In the genomic region with DNA sequence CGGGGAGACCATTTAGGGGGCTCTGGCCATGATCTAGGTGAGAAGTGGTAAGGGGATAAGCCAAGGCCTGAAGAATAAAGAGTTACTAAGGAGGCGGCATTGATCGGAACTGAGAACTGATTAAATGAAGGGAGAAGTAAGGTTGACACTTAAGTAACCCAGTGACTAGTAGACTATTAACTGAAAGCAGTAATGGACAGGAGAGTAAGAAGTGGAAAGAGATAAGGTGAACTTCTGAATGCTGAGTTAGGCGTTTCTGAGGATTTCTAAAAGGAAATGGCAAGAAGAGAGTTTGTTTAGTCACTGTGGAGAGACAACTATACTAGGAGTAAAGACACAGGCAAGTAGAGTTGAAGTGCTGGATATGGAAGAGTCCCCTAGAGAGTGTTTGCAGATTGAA, we compare ENCODE assay signal across 12 cellular contexts. TPM values are rescaled to one million over a fixed set of nuclear protein-coding genes. Genes with fewer than 3 reads are reported as not detected.
DNase-seq lines count a peak whose midpoint lies in the region; ATAC-seq and TF ChIP-seq lines count a peak whose summit lies in the region.
"Had no signal": no experiment of that assay in that cellular context is flagged by ENCODE, and none has a peak within 500 bp of the region (broad histone marks: within the 10 kb centered on the region; RNA-seq: fewer than 3 reads in every experiment).

No MANE protein-coding gene starts in this region.

- H3K4me3 ChIP-seq in sigmoid colon = no peak overlapping the region

- no peak for DNase-seq in stimulated activated naive CD8-positive, alpha-beta T cell treated with anti-CD3 and anti-CD28 coated beads, Interleukin-15, Interleukin-2, amounts not matched to agents 100 U/mL and 50 U/mL, for 24 hours
- DNase-seq in activated CD8-positive, alpha-beta T cell treated with anti-CD3 and anti-CD28 coated beads for 36 hours = no peak
- DNase-seq in immature natural killer cell (no peak), sigmoid colon (no peak), SHP77 treated with DMSO at 0.1 percent for 48 hours (lab: John Stamatoyannopoulos, UW) (no peak), DMS79 treated with DMSO at 0.1 percent for 48 hours (lab: John Stamatoyannopoulos, UW) (no peak)
- DNase-seq: dorsolateral prefrontal cortex, head of caudate nucleus, retina, upper lobe of right lung had no signal

- H3K27me3 ChIP-seq in sigmoid colon = no peaks in the 10 kb centered on the region
- H3K27me3 ChIP-seq: dorsolateral prefrontal cortex, upper lobe of right lung had no signal

- no peak for ATAC-seq in stimulated activated naive CD8-positive, alpha-beta T cell treated with anti-CD3 and anti-CD28 coated beads, Interleukin-15, Interleukin-2, amounts not matched to agents 100 U/mL and 50 U/mL, for 24 hours
- ATAC-seq in activated CD8-positive, alpha-beta T cell treated with anti-CD3 and anti-CD28 coated beads for 36 hours = no peak
- no peak for ATAC-seq in GM21619 (IDR thresholded peaks at IDR 0.05; ENCODE audit: unreplicated experiment)
- ATAC-seq: upper lobe of right lung had no signal

- POLR2A ChIA-PET in activated CD8-positive, alpha-beta T cell treated with anti-CD3 and anti-CD28 coated beads for 36 hours (lab: Charles Lee) = interaction anchor here (0.5 to 1.7 kb wide), 7 partner anchors 10 to 43 kb away, joined by 3 to 6 read pairs (median 3); no protein-coding TSS in a partner anchor

- peak overlapping the region; percentile 98 for H3K4me3 Mint-ChIP-seq in stimulated activated naive CD8-positive, alpha-beta T cell treated with anti-CD3 and anti-CD28 coated beads, Interleukin-15, Interleukin-2, amounts not matched to agents 100 ng/mL and 50 ng/mL, for 24 hours
- H3K4me3 Mint-ChIP-seq in activated CD8-positive, alpha-beta T cell treated with anti-CD3 and anti-CD28 coated beads for 36 hours = peak overlapping the region; percentile 86
- H3K4me3 Mint-ChIP-seq in immature natural killer cell = peak overlapping the region; percentile 2 to 31 (median 13)

- WGBS in sigmoid colon, 2 donors = 61 to 66% methylated on average over 4 of the region's 4 CpGs

- H3K9me3 ChIP-seq in sigmoid colon = no peaks in the 10 kb centered on the region
- H3K9me3 ChIP-seq: upper lobe of right lung had no signal

- H3K27me3 Mint-ChIP-seq in stimulated activated naive CD8-positive, alpha-beta T cell treated with anti-CD3 and anti-CD28 coated beads, Interleukin-15, Interleukin-2, amounts not matched to agents 100 ng/mL and 50 ng/mL, for 24 hours = no peaks in the 10 kb centered on the region
- H3K27me3 Mint-ChIP-seq in activated CD8-positive, alpha-beta T cell treated with anti-CD3 and anti-CD28 coated beads for 36 hours = no peaks in the 10 kb centered on the region
- peaks cover 8 to 14% (median 12%) of the 10 kb centered on the region in 3 donors for H3K27me3 Mint-ChIP-seq in immature natural killer cell (ENCODE audit: low read depth in 3 of 3)

- H3K9me3 Mint-ChIP-seq in stimulated activated naive CD8-positive, alpha-beta T cell treated with anti-CD3 and anti-CD28 coated beads, Interleukin-15, Interleukin-2, amounts not matched to agents 100 ng/mL and 50 ng/mL, for 24 hours = no peaks in the 10 kb centered on the region
- no peaks in the 10 kb centered on the region for H3K9me3 Mint-ChIP-seq in activated CD8-positive, alpha-beta T cell treated with anti-CD3 and anti-CD28 coated beads for 36 hours
- no peaks in the 10 kb centered on the region for H3K9me3 Mint-ChIP-seq in immature natural killer cell

- H3K4me1 Mint-ChIP-seq in stimulated activated naive CD8-positive, alpha-beta T cell treated with anti-CD3 and anti-CD28 coated beads, Interleukin-15, Interleukin-2, amounts not matched to agents 100 ng/mL and 50 ng/mL, for 24 hours (ENCODE audit: low read depth) = peaks cover 79% of the 10 kb centered on the region
- peaks cover 72% of the 10 kb centered on the region for H3K4me1 Mint-ChIP-seq in activated CD8-positive, alpha-beta T cell treated with anti-CD3 and anti-CD28 coated beads for 36 hours (ENCODE audit: low read depth)
- peaks cover 61 to 69% of the 10 kb centered on the region in 2 donors for H3K4me1 Mint-ChIP-seq in immature natural killer cell

- peaks cover 8 to 21% (median 10%) of the 10 kb centered on the region in 4 donors for H3K36me3 ChIP-seq in sigmoid colon

- intact Hi-C loops in activated CD8-positive, alpha-beta T cell treated with anti-CD3 and anti-CD28 coated beads for 36 hours (cut with micrococcal nuclease) = no loop called here
- intact Hi-C loops in sigmoid colon (cut with DNase I) = no loop called here

- peak overlapping the region; percentile 96 for H3K27ac Mint-ChIP-seq in stimulated activated naive CD8-positive, alpha-beta T cell treated with anti-CD3 and anti-CD28 coated beads, Interleukin-15, Interleukin-2, amounts not matched to agents 100 ng/mL and 50 ng/mL, for 24 hours
- peak overlapping the region; percentile 57 for H3K27ac Mint-ChIP-seq in activated CD8-positive, alpha-beta T cell treated with anti-CD3 and anti-CD28 coated beads for 36 hours
- peak overlapping the region; percentile 15 to 100 (median 100) for H3K27ac Mint-ChIP-seq in immature natural killer cell

- CTCF ChIA-PET in activated CD8-positive, alpha-beta T cell treated with anti-CD3 and anti-CD28 coated beads for 36 hours (lab: Charles Lee) = interaction anchor here (1.6 kb wide), 1 partner anchor 89 kb away, joined by 7 read pairs; no protein-coding TSS in a partner anchor

- H3K36me3 Mint-ChIP-seq in stimulated activated naive CD8-positive, alpha-beta T cell treated with anti-CD3 and anti-CD28 coated beads, Interleukin-15, Interleukin-2, amounts not matched to agents 100 ng/mL and 50 ng/mL, for 24 hours (ENCODE audit: low read depth) = peaks cover 47% of the 10 kb centered on the region
- H3K36me3 Mint-ChIP-seq in activated CD8-positive, alpha-beta T cell treated with anti-CD3 and anti-CD28 coated beads for 36 hours (ENCODE audit: low read depth) = peaks cover 51% of the 10 kb centered on the region
- peaks cover 13 to 20% (median 20%) of the 10 kb centered on the region in 3 donors for H3K36me3 Mint-ChIP-seq in immature natural killer cell

- no peak overlapping the region for H3K27ac ChIP-seq in sigmoid colon
- H3K27ac ChIP-seq: dorsolateral prefrontal cortex, upper lobe of right lung had no signal

- H3K4me1 ChIP-seq in sigmoid colon = peaks cover 0 to 38% (median 30%) of the 10 kb centered on the region in 4 donors

- TF ChIP-seq POLR2A in sigmoid colon (IDR thresholded peaks at IDR 0.05) = no peak

- no peak for TF ChIP-seq EP300 in sigmoid colon (IDR thresholded peaks at IDR 0.05)

- no peak for TF ChIP-seq CTCF in activated CD8-positive, alpha-beta T cell treated with anti-CD3 and anti-CD28 coated beads for 36 hours (IDR thresholded peaks at IDR 0.05)
- no peak for TF ChIP-seq CTCF in sigmoid colon (IDR thresholded peaks at IDR 0.05)

RNA-seq across cellular contexts. Expression of a gene that starts 1.9 kb away (rescaled TPM):
- total RNA-seq in activated CD8-positive, alpha-beta T cell treated with anti-CD3 and anti-CD28 coated beads for 36 hours = 10 to 100 TPM; 86.9 to 88.0 TPM
- polyA plus RNA-seq in immature natural killer cell (10 to 100 TPM in 2 of 3 donors, 1 to 10 TPM in 1; 4.3 to 50.1 (median 15.2) TPM), sigmoid colon (10 to 100 TPM; 17.4 to 46.7 (median 25.4) TPM)
- 10 to 100 TPM; 26.9 to 38.8 (median 33.6) TPM for total RNA-seq in sigmoid colon

RNA-seq across cellular contexts. Expression of a gene that starts 16.0 kb away (rescaled TPM):
- total RNA-seq in activated CD8-positive, alpha-beta T cell treated with anti-CD3 and anti-CD28 coated beads for 36 hours = 10 to 100 TPM; 23.0 to 24.6 TPM
- 1 to 10 TPM; 1.0 to 9.0 (median 3.6) TPM for polyA plus RNA-seq in immature natural killer cell
- total RNA-seq in sigmoid colon = 10 to 100 TPM in 1 of 4 donors, 1 to 10 TPM in 3; 3.7 to 21.1 (median 4.6) TPM
- 1 to 10 TPM; 2.8 to 7.6 (median 3.0) TPM for polyA plus RNA-seq in sigmoid colon

RNA-seq across cellular contexts. Expression of a gene that starts 16.8 kb away (rescaled TPM):
- 100 to 1,000 TPM; 107 to 122 TPM for total RNA-seq in activated CD8-positive, alpha-beta T cell treated with anti-CD3 and anti-CD28 coated beads for 36 hours
- polyA plus RNA-seq in immature natural killer cell = 10 to 100 TPM; 32.6 to 38.6 (median 35.0) TPM
- total RNA-seq in sigmoid colon = 10 to 100 TPM; 31.6 to 36.3 (median 33.7) TPM
- 10 to 100 TPM; 27.7 to 50.6 (median 43.2) TPM for polyA plus RNA-seq in sigmoid colon

RNA-seq across cellular contexts. Expression of a gene that starts 43.9 kb away (rescaled TPM):
- total RNA-seq in activated CD8-positive, alpha-beta T cell treated with anti-CD3 and anti-CD28 coated beads for 36 hours = 10 to 100 TPM; 59.0 to 59.8 TPM
- 10 to 100 TPM in 2 of 3 donors, 1 to 10 TPM in 1; 5.5 to 30.0 (median 12.9) TPM for polyA plus RNA-seq in immature natural killer cell
- 10 to 100 TPM; 18.5 to 30.2 (median 28.3) TPM for total RNA-seq in sigmoid colon
- polyA plus RNA-seq in sigmoid colon = 10 to 100 TPM; 13.8 to 30.6 (median 18.7) TPM

RNA-seq across cellular contexts. Expression of a gene that starts 44.5 kb away (rescaled TPM):
- total RNA-seq in activated CD8-positive, alpha-beta T cell treated with anti-CD3 and anti-CD28 coated beads for 36 hours = 100 to 1,000 TPM; 109 to 110 TPM
- 100 to 1,000 TPM in 2 of 3 donors, 10 to 100 TPM in 1; 86.6 to 114 (median 102) TPM for polyA plus RNA-seq in immature natural killer cell
- 10 to 100 TPM; 36.3 to 58.9 (median 48.4) TPM for total RNA-seq in sigmoid colon
- polyA plus RNA-seq in sigmoid colon = 10 to 100 TPM; 74.5 to 81.2 (median 78.6) TPM

Comparison
In these comparisons a context has a peak if more than half of its experiments do, and no peak if none do; other contexts are left out.
1. H3K4me3 Mint-ChIP-seq: peak in every context shown above with its lines; median percentile 98 in stimulated activated naive CD8-positive, alpha-beta T cell treated with anti-CD3 and anti-CD28 coated beads, Interleukin-15, Interleukin-2, amounts not matched to agents 100 ng/mL and 50 ng/mL, for 24 hours; 86 in activated CD8-positive, alpha-beta T cell treated with anti-CD3 and anti-CD28 coated beads for 36 hours; 13 in immature natural killer cell.